8 cellular contexts compared by ENCODE assay signal in the genomic region with DNA sequence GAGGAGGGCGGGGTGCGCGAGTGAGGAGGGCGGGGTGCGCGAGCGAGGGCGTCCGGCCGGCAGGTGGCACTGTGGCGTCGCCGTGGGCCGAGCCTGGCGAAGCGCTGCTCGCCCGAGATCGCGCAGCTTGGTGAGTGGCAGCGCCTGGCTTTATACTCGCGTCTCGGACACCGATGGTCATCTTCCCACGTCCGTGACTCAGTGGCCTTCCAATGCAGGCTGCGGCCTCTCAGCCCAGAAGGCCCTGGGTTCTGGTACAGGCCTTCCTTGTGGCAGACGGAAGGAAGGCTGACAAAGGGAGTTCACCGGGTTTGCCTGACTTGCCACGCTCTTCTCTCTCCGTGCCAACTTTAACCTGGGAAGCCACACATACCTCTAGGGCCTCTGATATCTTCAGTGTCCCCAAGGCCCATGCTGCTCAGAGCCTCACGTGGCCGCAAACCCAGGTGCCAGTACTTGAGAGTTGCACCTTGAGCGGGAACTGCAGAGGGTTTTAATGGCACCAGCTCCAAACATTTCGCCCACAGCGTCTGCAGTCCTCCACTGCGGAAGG.
DNase-seq lines count a peak whose midpoint lies in the region; ATAC-seq and TF ChIP-seq lines count a peak whose summit lies in the region.

No MANE protein-coding gene starts in this region.

- POLR2A ChIA-PET in CD4-positive, alpha-beta memory T cell (lab: Charles Lee; ENCODE audit: partially characterized antibody) = interaction anchor here (0.6 to 2.0 kb wide), 13 partner anchors 203 to 678 kb away, joined by 3 to 24 read pairs (median 3); partner anchors contain the start of genes ADAMTS17, ASB7 and LINS1

- H3K36me3 ChIP-seq in CD4-positive, alpha-beta memory T cell (ENCODE audit: insufficient read depth, low read length) = no peaks in the 10 kb centered on the region
- no peaks in the 10 kb centered on the region for H3K36me3 ChIP-seq in right atrium auricular region
- no peaks in the 10 kb centered on the region for H3K36me3 ChIP-seq in rectal smooth muscle tissue (ENCODE audit: control insufficient read depth, insufficient read depth, low read length)
- H3K36me3 ChIP-seq in uterus = no peaks in the 10 kb centered on the region

- H3K27ac ChIP-seq in CD4-positive, alpha-beta memory T cell (ENCODE audit: low read depth, low read length) = peak overlapping the region; percentile 62
- H3K27ac ChIP-seq in angular gyrus (ENCODE audit: low read depth, low read length) = peak overlapping the region; percentile 76
- H3K27ac ChIP-seq in right atrium auricular region = peak overlapping the region; percentile 68 to 73
- H3K27ac ChIP-seq in rectal smooth muscle tissue (ENCODE audit: low read depth, low read length) = peak overlapping the region; percentile 46
- peak overlapping the region; percentile 79 to 83 for H3K27ac ChIP-seq in uterus

- H3K36me3 Mint-ChIP-seq in CD4-positive, alpha-beta memory T cell = peaks cover 0 to 3% of the 10 kb centered on the region in 2 donors

- no peak overlapping the region for H3K9ac ChIP-seq in rectal smooth muscle tissue (ENCODE audit: low read length)

- H3K9me3 ChIP-seq in CD4-positive, alpha-beta memory T cell (ENCODE audit: control insufficient read depth in 1 of 2, low read length in 2 of 2) = no peaks in the 10 kb centered on the region
- H3K9me3 ChIP-seq in right atrium auricular region (no peaks in the 10 kb centered on the region), uterus (no peaks in the 10 kb centered on the region)

- ATAC-seq in GM19397 (IDR thresholded peaks at IDR 0.05; ENCODE audit: unreplicated experiment) (peak; percentile 96), HG03558 (IDR thresholded peaks at IDR 0.05; ENCODE audit: extremely low read depth, unreplicated experiment) (peak; percentile 77)

- CTCF ChIA-PET in CD4-positive, alpha-beta memory T cell (lab: Charles Lee; ENCODE audit: partially characterized antibody) = interaction anchor here (0.9 to 5.7 kb wide), 12 partner anchors 10 to 1080 kb away, joined by 3 to 77 read pairs (median 4); no protein-coding TSS in a partner anchor

- H3K4me3 Mint-ChIP-seq in CD4-positive, alpha-beta memory T cell = peak overlapping the region; percentile 88 to 94 (median 90)

- peaks cover 18% of the 10 kb centered on the region for H3K4me1 ChIP-seq in CD4-positive, alpha-beta memory T cell (ENCODE audit: insufficient read depth, low read length)
- H3K4me1 ChIP-seq in right atrium auricular region (peaks cover 0 to 14% of the 10 kb centered on the region in 2 donors), rectal smooth muscle tissue (ENCODE audit: control insufficient read depth, insufficient read depth, low read length) (peaks cover 3% of the 10 kb centered on the region), uterus (peaks cover 0 to 4% of the 10 kb centered on the region in 2 donors)

- H3K4me3 ChIP-seq in CD4-positive, alpha-beta memory T cell (ENCODE audit: low read length in 2 of 2) = peak overlapping the region; percentile 74 to 78
- H3K4me3 ChIP-seq in right atrium auricular region (peak overlapping the region; percentile 25 to 44), rectal smooth muscle tissue (ENCODE audit: low read length) (peak overlapping the region; percentile 73), uterus (peak overlapping the region; percentile 20 to 33)

- peak overlapping the region; percentile 88 to 97 (median 93) for H3K27ac Mint-ChIP-seq in CD4-positive, alpha-beta memory T cell

- intact Hi-C loops in CD4-positive, alpha-beta memory T cell (cut with micrococcal nuclease) = loop anchor here (2.0 to 10.0 kb wide), 10 partner anchors 114 to 1078 kb away; partner anchors contain the start of genes LYSMD4 and MEF2A
- intact Hi-C loops in uterus (cut with DNase I; ENCODE audit: low total_unique reads) = no loop called here

- H3K27me3 Mint-ChIP-seq in CD4-positive, alpha-beta memory T cell = peaks cover 2 to 4% of the 10 kb centered on the region in 2 donors

- TF ChIP-seq CTCF in right atrium auricular region (IDR thresholded peaks at IDR 0.05) (peak; percentile 73 to 81), uterus (IDR thresholded peaks at IDR 0.05) (peak; percentile 54 to 79 (median 69))

- peaks cover 9 to 27% (median 17%) of the 10 kb centered on the region in 4 donors for H3K4me1 Mint-ChIP-seq in CD4-positive, alpha-beta memory T cell

- TF ChIP-seq POLR2A in uterus (IDR thresholded peaks at IDR 0.05) = no peak

- H3K9me3 Mint-ChIP-seq in CD4-positive, alpha-beta memory T cell = peaks cover 0 to 8% (median 0%) of the 10 kb centered on the region in 8 donors

- DNase-seq in CD4-positive, alpha-beta memory T cell = peak; percentile 79 to 90 (median 88)
- DNase-seq in T-helper 1 cell (peak; percentile 75 to 84 (median 82)), right atrium auricular region (ENCODE audit: low spot score) (peak; percentile 85), uterus (peak; percentile 72 to 74)

- H3K27me3 ChIP-seq in CD4-positive, alpha-beta memory T cell (ENCODE audit: insufficient read depth, low read length) = no peaks in the 10 kb centered on the region
- H3K27me3 ChIP-seq in right atrium auricular region = no peaks in the 10 kb centered on the region
- H3K27me3 ChIP-seq in rectal smooth muscle tissue (ENCODE audit: control insufficient read depth, insufficient read depth, low read length) = peaks cover 2% of the 10 kb centered on the region
- H3K27me3 ChIP-seq in uterus = no peaks in the 10 kb centered on the region

Comparison
In these comparisons a context has a peak if more than half of its experiments do, and no peak if none do; other contexts are left out.
1. Peak in every context shown above with its lines: DNase-seq, ATAC-seq, H3K4me3 ChIP-seq and H3K27ac ChIP-seq.